In genomic region chr5:80229902-80230255, GRCh38 we compare ENCODE assay signal across 1 cellular context.
TF ChIP-seq lines count a peak whose summit lies in the region.

No MANE protein-coding gene starts in this region.

TF ChIP-seq in HepG2, 621 proteins besides CTCF, POLR2A, EP300 and RAD21 (continued from another document and continues in another):
- TF ChIP-seq ZNF670 (CRISPR knock-in tag; IDR thresholded peaks at IDR 0.05; ENCODE audit: borderline replicate concordance): 0 out of 2 replicates have a peak, but pooled peaks have one; percentile 42
- no peak for TF ChIP-seq ARID2 (CRISPR knock-in tag; IDR thresholded peaks at IDR 0.05; ENCODE audit: borderline replicate concordance)
- no peak for TF ChIP-seq ZNF292 (CRISPR knock-in tag; IDR thresholded peaks at IDR 0.05; ENCODE audit: borderline replicate concordance, low read depth)
- no peak for TF ChIP-seq MXI1 (IDR thresholded peaks at IDR 0.05; ENCODE audit: borderline replicate concordance, low read depth, low read length)
- no peak for TF ChIP-seq GABPA (IDR thresholded peaks at IDR 0.05; ENCODE audit: low read depth, low read length)
- no peak for TF ChIP-seq GABPA (CRISPR knock-in tag; IDR thresholded peaks at IDR 0.05; ENCODE audit: low read depth)
- TF ChIP-seq SNAI1 (CRISPR knock-in tag; IDR thresholded peaks at IDR 0.05; ENCODE audit: borderline replicate concordance): no peak
- TF ChIP-seq ZNF383 (CRISPR knock-in tag; IDR thresholded peaks at IDR 0.05; ENCODE audit: borderline replicate concordance): 0 out of 2 replicates have a peak, but pooled peaks have one; percentile 8
- no peak for TF ChIP-seq PAF1 (CRISPR knock-in tag; IDR thresholded peaks at IDR 0.05)
- TF ChIP-seq NONO (IDR thresholded peaks at IDR 0.05): no peak
- 0 out of 2 replicates have a peak, but pooled peaks have one; percentile 56 for TF ChIP-seq NONO (CRISPR knock-in tag; conservative IDR thresholded peaks at IDR 0.05)
- TF ChIP-seq, protein P1, sequence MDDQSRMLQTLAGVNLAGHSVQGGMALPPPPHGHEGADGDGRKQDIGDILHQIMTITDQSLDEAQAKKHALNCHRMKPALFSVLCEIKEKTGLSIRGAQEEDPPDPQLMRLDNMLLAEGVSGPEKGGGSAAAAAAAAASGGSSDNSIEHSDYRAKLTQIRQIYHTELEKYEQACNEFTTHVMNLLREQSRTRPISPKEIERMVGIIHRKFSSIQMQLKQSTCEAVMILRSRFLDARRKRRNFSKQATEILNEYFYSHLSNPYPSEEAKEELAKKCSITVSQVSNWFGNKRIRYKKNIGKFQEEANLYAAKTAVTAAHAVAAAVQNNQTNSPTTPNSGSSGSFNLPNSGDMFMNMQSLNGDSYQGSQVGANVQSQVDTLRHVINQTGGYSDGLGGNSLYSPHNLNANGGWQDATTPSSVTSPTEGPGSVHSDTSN (CRISPR knock-in tag; IDR thresholded peaks at IDR 0.05; ENCODE audit: borderline replicate concordance): no peak
- TF ChIP-seq TIGD3 (CRISPR knock-in tag; IDR thresholded peaks at IDR 0.05; ENCODE audit: borderline replicate concordance): no peak
- no peak for TF ChIP-seq ZNF737 (CRISPR knock-in tag; IDR thresholded peaks at IDR 0.05; ENCODE audit: borderline replicate concordance)
- TF ChIP-seq PRDM10 (CRISPR knock-in tag; IDR thresholded peaks at IDR 0.05; ENCODE audit: low read depth): no peak
- TF ChIP-seq, protein P2, sequence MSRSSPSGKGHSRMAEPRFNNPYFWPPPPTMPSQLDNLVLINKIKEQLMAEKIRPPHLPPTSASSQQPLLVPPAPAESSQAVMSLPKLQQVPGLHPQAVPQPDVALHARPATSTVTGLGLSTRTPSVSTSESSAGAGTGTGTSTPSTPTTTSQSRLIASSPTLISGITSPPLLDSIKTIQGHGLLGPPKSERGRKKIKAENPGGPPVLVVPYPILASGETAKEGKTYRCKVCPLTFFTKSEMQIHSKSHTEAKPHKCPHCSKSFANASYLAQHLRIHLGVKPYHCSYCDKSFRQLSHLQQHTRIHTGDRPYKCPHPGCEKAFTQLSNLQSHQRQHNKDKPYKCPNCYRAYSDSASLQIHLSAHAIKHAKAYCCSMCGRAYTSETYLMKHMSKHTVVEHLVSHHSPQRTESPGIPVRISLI (CRISPR knock-in tag; IDR thresholded peaks at IDR 0.05; ENCODE audit: borderline replicate concordance): no peak
- no peak for TF ChIP-seq YEATS4 (CRISPR knock-in tag; IDR thresholded peaks at IDR 0.05; ENCODE audit: borderline replicate concordance)
- no peak for TF ChIP-seq ATF6 (CRISPR knock-in tag; conservative IDR thresholded peaks at IDR 0.05)
- no peak for TF ChIP-seq ZNF382 (CRISPR knock-in tag; IDR thresholded peaks at IDR 0.05; ENCODE audit: borderline replicate concordance)
- TF ChIP-seq, protein P3, sequence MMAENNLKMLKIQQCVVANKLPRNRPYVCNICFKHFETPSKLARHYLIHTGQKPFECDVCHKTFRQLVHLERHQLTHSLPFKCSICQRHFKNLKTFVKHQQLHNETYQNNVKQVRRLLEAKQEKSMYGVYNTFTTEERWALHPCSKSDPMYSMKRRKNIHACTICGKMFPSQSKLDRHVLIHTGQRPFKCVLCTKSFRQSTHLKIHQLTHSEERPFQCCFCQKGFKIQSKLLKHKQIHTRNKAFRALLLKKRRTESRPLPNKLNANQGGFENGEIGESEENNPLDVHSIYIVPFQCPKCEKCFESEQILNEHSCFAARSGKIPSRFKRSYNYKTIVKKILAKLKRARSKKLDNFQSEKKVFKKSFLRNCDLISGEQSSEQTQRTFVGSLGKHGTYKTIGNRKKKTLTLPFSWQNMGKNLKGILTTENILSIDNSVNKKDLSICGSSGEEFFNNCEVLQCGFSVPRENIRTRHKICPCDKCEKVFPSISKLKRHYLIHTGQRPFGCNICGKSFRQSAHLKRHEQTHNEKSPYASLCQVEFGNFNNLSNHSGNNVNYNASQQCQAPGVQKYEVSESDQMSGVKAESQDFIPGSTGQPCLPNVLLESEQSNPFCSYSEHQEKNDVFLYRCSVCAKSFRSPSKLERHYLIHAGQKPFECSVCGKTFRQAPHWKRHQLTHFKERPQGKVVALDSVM (CRISPR knock-in tag; IDR thresholded peaks at IDR 0.05): no peak
- no peak for TF ChIP-seq PAX8 (CRISPR knock-in tag; IDR thresholded peaks at IDR 0.05; ENCODE audit: borderline replicate concordance)
- TF ChIP-seq ZNF501 (CRISPR knock-in tag; IDR thresholded peaks at IDR 0.05): peak; percentile 63
- TF ChIP-seq, protein P4, sequence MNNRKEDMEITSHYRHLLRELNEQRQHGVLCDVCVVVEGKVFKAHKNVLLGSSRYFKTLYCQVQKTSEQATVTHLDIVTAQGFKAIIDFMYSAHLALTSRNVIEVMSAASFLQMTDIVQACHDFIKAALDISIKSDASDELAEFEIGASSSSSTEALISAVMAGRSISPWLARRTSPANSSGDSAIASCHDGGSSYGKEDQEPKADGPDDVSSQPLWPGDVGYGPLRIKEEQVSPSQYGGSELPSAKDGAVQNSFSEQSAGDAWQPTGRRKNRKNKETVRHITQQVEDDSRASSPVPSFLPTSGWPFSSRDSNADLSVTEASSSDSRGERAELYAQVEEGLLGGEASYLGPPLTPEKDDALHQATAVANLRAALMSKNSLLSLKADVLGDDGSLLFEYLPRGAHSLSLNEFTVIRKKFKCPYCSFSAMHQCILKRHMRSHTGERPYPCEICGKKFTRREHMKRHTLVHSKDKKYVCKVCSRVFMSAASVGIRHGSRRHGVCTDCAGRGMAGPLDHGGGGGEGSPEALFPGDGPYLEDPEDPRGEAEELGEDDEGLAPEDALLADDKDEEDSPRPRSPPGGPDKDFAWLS (CRISPR knock-in tag; IDR thresholded peaks at IDR 0.05; ENCODE audit: borderline replicate concordance): no peak
- TF ChIP-seq, protein P5, sequence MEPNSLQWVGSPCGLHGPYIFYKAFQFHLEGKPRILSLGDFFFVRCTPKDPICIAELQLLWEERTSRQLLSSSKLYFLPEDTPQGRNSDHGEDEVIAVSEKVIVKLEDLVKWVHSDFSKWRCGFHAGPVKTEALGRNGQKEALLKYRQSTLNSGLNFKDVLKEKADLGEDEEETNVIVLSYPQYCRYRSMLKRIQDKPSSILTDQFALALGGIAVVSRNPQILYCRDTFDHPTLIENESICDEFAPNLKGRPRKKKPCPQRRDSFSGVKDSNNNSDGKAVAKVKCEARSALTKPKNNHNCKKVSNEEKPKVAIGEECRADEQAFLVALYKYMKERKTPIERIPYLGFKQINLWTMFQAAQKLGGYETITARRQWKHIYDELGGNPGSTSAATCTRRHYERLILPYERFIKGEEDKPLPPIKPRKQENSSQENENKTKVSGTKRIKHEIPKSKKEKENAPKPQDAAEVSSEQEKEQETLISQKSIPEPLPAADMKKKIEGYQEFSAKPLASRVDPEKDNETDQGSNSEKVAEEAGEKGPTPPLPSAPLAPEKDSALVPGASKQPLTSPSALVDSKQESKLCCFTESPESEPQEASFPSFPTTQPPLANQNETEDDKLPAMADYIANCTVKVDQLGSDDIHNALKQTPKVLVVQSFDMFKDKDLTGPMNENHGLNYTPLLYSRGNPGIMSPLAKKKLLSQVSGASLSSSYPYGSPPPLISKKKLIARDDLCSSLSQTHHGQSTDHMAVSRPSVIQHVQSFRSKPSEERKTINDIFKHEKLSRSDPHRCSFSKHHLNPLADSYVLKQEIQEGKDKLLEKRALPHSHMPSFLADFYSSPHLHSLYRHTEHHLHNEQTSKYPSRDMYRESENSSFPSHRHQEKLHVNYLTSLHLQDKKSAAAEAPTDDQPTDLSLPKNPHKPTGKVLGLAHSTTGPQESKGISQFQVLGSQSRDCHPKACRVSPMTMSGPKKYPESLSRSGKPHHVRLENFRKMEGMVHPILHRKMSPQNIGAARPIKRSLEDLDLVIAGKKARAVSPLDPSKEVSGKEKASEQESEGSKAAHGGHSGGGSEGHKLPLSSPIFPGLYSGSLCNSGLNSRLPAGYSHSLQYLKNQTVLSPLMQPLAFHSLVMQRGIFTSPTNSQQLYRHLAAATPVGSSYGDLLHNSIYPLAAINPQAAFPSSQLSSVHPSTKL (CRISPR knock-in tag; IDR thresholded peaks at IDR 0.05): no peak
- TF ChIP-seq, protein P6, sequence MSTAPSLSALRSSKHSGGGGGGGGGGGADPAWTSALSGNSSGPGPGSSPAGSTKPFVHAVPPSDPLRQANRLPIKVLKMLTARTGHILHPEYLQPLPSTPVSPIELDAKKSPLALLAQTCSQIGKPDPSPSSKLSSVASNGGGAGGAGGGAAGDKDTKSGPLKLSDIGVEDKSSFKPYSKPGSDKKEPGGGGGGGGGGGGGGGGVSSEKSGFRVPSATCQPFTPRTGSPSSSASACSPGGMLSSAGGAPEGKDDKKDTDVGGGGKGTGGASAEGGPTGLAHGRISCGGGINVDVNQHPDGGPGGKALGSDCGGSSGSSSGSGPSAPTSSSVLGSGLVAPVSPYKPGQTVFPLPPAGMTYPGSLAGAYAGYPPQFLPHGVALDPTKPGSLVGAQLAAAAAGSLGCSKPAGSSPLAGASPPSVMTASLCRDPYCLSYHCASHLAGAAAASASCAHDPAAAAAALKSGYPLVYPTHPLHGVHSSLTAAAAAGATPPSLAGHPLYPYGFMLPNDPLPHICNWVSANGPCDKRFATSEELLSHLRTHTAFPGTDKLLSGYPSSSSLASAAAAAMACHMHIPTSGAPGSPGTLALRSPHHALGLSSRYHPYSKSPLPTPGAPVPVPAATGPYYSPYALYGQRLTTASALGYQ (CRISPR knock-in tag; IDR thresholded peaks at IDR 0.05): no peak
- TF ChIP-seq, protein P7, sequence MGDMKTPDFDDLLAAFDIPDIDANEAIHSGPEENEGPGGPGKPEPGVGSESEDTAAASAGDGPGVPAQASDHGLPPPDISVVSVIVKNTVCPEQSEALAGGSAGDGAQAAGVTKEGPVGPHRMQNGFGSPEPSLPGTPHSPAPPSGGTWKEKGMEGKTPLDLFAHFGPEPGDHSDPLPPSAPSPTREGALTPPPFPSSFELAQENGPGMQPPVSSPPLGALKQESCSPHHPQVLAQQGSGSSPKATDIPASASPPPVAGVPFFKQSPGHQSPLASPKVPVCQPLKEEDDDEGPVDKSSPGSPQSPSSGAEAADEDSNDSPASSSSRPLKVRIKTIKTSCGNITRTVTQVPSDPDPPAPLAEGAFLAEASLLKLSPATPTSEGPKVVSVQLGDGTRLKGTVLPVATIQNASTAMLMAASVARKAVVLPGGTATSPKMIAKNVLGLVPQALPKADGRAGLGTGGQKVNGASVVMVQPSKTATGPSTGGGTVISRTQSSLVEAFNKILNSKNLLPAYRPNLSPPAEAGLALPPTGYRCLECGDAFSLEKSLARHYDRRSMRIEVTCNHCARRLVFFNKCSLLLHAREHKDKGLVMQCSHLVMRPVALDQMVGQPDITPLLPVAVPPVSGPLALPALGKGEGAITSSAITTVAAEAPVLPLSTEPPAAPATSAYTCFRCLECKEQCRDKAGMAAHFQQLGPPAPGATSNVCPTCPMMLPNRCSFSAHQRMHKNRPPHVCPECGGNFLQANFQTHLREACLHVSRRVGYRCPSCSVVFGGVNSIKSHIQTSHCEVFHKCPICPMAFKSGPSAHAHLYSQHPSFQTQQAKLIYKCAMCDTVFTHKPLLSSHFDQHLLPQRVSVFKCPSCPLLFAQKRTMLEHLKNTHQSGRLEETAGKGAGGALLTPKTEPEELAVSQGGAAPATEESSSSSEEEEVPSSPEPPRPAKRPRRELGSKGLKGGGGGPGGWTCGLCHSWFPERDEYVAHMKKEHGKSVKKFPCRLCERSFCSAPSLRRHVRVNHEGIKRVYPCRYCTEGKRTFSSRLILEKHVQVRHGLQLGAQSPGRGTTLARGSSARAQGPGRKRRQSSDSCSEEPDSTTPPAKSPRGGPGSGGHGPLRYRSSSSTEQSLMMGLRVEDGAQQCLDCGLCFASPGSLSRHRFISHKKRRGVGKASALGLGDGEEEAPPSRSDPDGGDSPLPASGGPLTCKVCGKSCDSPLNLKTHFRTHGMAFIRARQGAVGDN (CRISPR knock-in tag; IDR thresholded peaks at IDR 0.05): peak; percentile 38
